ENCODE assay signal across 21 cellular contexts in genomic region chr9:137141976-137142936, GRCh38. TPM values are rescaled to one million over a fixed set of nuclear protein-coding genes. Genes with fewer than 3 reads are reported as not detected.
"Had no signal": no experiment of that assay in that cellular context is flagged by ENCODE, and none has a peak within 500 bp of the region (broad histone marks: within the 10 kb centered on the region; RNA-seq: fewer than 3 reads in every experiment).

No MANE protein-coding gene starts in this region.

- ATAC-seq: activated T-cell treated with anti-CD3 and anti-CD28 coated beads, Interleukin-2, amount 50 U/mL, for 4 hours; left ventricle myocardium superior; pancreas; sciatic nerve; stimulated activated naive CD8-positive, alpha-beta T cell treated with anti-CD3 and anti-CD28 coated beads, Interleukin-15, amount 100 ng/mL, for 72 hours had no signal

- H3K27ac ChIP-seq: pancreas, suprapubic skin had no signal

- H3K9me3 ChIP-seq: pancreas, suprapubic skin had no signal

- FAIRE-seq: colon, endometrium, frontal cortex, pancreas had no signal

- H3K4me3 ChIP-seq: pancreas, smooth muscle cell, suprapubic skin had no signal

- DNase-seq: activated CD4-positive, alpha-beta T cell treated with anti-CD3 and anti-CD28 coated beads, Interleukin-2, amount 10 ng/mL, durations not matched to agents 7 days and 5 days; activated CD8-positive, alpha-beta memory T cell treated with anti-CD3 and anti-CD28 coated beads, Interleukin-2, amount 50 U/mL, for 4 hours; activated effector memory CD4-positive, alpha-beta T cell treated with Interleukin-2 at 50 U/mL for 16 hours; activated naive CD4-positive, alpha-beta T cell treated with anti-CD3 and anti-CD28 coated beads, Interleukin-2, amount 50 U/mL, for 16 hours; activated T-cell treated with anti-CD3 and anti-CD28 coated beads, Interleukin-2, amount 50 U/mL, for 4 hours; erythroblast; left ventricle myocardium superior; stimulated activated CD4-positive, alpha-beta T cell treated with anti-CD3 and anti-CD28 coated beads, Interleukin-4, amount 100 ng/mL, for 1 hour; stimulated activated naive CD8-positive, alpha-beta T cell treated with anti-CD3 and anti-CD28 coated beads, Interleukin-15, amount 100 ng/mL, for 72 hours; T-helper 1 cell; T1000; trophoblast cell had no signal

- H3K27ac Mint-ChIP-seq: activated CD4-positive, alpha-beta T cell treated with anti-CD3 and anti-CD28 coated beads, Interleukin-2, amount 10 ng/mL, durations not matched to agents 7 days and 5 days; stimulated activated naive CD8-positive, alpha-beta T cell treated with anti-CD3 and anti-CD28 coated beads, Interleukin-15, amount 100 ng/mL, for 72 hours had no signal

- H3K4me2 ChIP-seq: smooth muscle cell had no signal

- H3K36me3 ChIP-seq: pancreas, suprapubic skin had no signal

- H3K4me3 Mint-ChIP-seq: activated CD4-positive, alpha-beta T cell treated with anti-CD3 and anti-CD28 coated beads, Interleukin-2, amount 10 ng/mL, durations not matched to agents 7 days and 5 days; activated T-cell treated with anti-CD3 and anti-CD28 coated beads, Interleukin-2, amount 50 U/mL, for 4 hours; stimulated activated naive CD8-positive, alpha-beta T cell treated with anti-CD3 and anti-CD28 coated beads, Interleukin-15, amount 100 ng/mL, for 72 hours had no signal

RNA-seq across cellular contexts. Expression of gene GRIN1, which starts 3.3 kb away (rescaled TPM):
- total RNA-seq: left ventricle myocardium superior, mononuclear cell, sciatic nerve, smooth muscle cell had no signal

RNA-seq across cellular contexts. Expression of gene LRRC26, which starts 27.6 kb away (rescaled TPM):
- total RNA-seq: activated CD4-positive, alpha-beta T cell treated with anti-CD3 and anti-CD28 coated beads, Interleukin-2, amount 10 ng/mL, durations not matched to agents 7 days and 5 days; kidney epithelial cell; left ventricle myocardium superior; sciatic nerve; smooth muscle cell had no signal

RNA-seq across cellular contexts. Expression of gene TMEM210, which starts 29.6 kb away (rescaled TPM):
- total RNA-seq: activated CD4-positive, alpha-beta T cell treated with anti-CD3 and anti-CD28 coated beads, Interleukin-2, amount 10 ng/mL, durations not matched to agents 7 days and 5 days; activated T-cell treated with anti-CD3 and anti-CD28 coated beads, Interleukin-2, amount 50 U/mL, for 4 hours; frontal cortex; kidney epithelial cell; left ventricle myocardium superior; mononuclear cell; pancreas; sciatic nerve; smooth muscle cell; suprapubic skin had no signal
